ENCODE assay signal across 20 cellular contexts in genomic region chr4:53920116-53920515, GRCh38.
DNase-seq lines count a peak whose midpoint lies in the region; ATAC-seq and TF ChIP-seq lines count a peak whose summit lies in the region.
"Had no signal": no experiment of that assay in that cellular context is flagged by ENCODE, and none has a peak within 500 bp of the region (broad histone marks: within the 10 kb centered on the region; RNA-seq: fewer than 3 reads in every experiment).

No MANE protein-coding gene starts in this region.

- H3K36me3 ChIP-seq in neutrophil = no peaks in the 10 kb centered on the region
- H3K36me3 ChIP-seq: cardiac muscle cell, tibial artery had no signal

- H3K9me3 ChIP-seq in neutrophil = no peaks in the 10 kb centered on the region
- H3K9me3 ChIP-seq: tibial artery had no signal

- DNase-seq in DMS53 (lab: John Stamatoyannopoulos, UW) (peak; percentile 27), DMS53 treated with DMSO at 0.1 percent for 48 hours (lab: John Stamatoyannopoulos, UW; ENCODE audit: unreplicated experiment) (no peak), NCI-H524 (lab: John Stamatoyannopoulos, UW) (peak; percentile 60 to 87), epithelial cell of prostate (ENCODE audit: low read depth, low spot score) (no peak), HuH-7 (ENCODE audit: low spot score) (no peak)
- DNase-seq: activated CD4-positive, alpha-beta T cell treated with anti-CD3 and anti-CD28 coated beads, Interleukin-2, amount 10 ng/mL, durations not matched to agents 7 days and 5 days; activated naive CD8-positive, alpha-beta T cell treated with anti-CD3 and anti-CD28 coated beads, Interleukin-2, amount 50 U/mL, for 24 hours; activated T-cell treated with anti-CD3 and anti-CD28 coated beads, Interleukin-2, amount 50 U/mL, for 1 hour; CD8-positive, alpha-beta memory T cell; effector CD4-positive, alpha-beta T cell; NCI-H1092; SIG-M5; stimulated activated CD4-positive, alpha-beta T cell treated with anti-CD3 and anti-CD28 coated beads, Interleukin-4, amount 100 ng/mL, for 1 hour; stimulated activated CD8-positive, alpha-beta memory T cell treated with anti-CD3 and anti-CD28 coated beads, Interleukin-4, amount 100 ng/mL, for 48 hours; tibial artery had no signal

- no peaks in the 10 kb centered on the region for H3K27me3 ChIP-seq in neutrophil
- H3K27me3 ChIP-seq: cardiac muscle cell, tibial artery had no signal

- peak overlapping the region; percentile 34 for H3K27ac ChIP-seq in epithelial cell of prostate
- peak overlapping the region; percentile 90 for H3K27ac ChIP-seq in neutrophil
- H3K27ac ChIP-seq: cardiac muscle cell, tibial artery had no signal

- ATAC-seq in GM18858 (IDR thresholded peaks at IDR 0.05; ENCODE audit: unreplicated experiment) = no peak
- no peak for ATAC-seq in GM18520 (IDR thresholded peaks at IDR 0.05; ENCODE audit: unreplicated experiment)
- ATAC-seq: activated naive CD8-positive, alpha-beta T cell treated with anti-CD3 and anti-CD28 coated beads, Interleukin-2, amount 50 U/mL, for 24 hours; sciatic nerve had no signal

- no peak for TF ChIP-seq CTCF in neutrophil (IDR thresholded peaks at IDR 0.05)

- H3K4me1 ChIP-seq in neutrophil (ENCODE audit: control insufficient read depth in 1 of 2, insufficient read depth in 1 of 2, low read depth in 1 of 2, low read length in 1 of 2) = peaks cover 60 to 67% of the 10 kb centered on the region in 2 experiments
- H3K4me1 ChIP-seq: tibial artery had no signal

- no peak overlapping the region for H3K4me3 ChIP-seq in neutrophil (ENCODE audit: low read depth in 1 of 2, low read length in 1 of 2)
- H3K4me3 ChIP-seq: cardiac muscle cell, tibial artery had no signal

Comparison
In these comparisons a context has a peak if more than half of its experiments do, and no peak if none do; other contexts are left out.
1. DNase-seq: peak in DMS53 (single experiment) and NCI-H524 (2 of 2); none in DMS53 treated with DMSO at 0.1 percent for 48 hours (single experiment), epithelial cell of prostate (single experiment) and HuH-7 (single experiment).